In genomic region chr19:42132851-42133528, GRCh38 we compare ENCODE assay signal across 8 cellular contexts. TPM values are rescaled to one million over a fixed set of nuclear protein-coding genes. Genes with fewer than 3 reads are reported as not detected.
A peak's percentile ranks its signal among the peaks of the same experiment; 100 is the strongest.
DNase-seq lines count a peak whose midpoint lies in the region; TF ChIP-seq lines count a peak whose summit lies in the region.

No MANE protein-coding gene starts in this region.

- DNase-seq in AG08396 (ENCODE audit: low spot score) (peak; percentile 89), M059J (ENCODE audit: low read depth) (peak; percentile 43), SK-N-DZ (ENCODE audit: low spot score) (peak; percentile 48), cardiac septum (ENCODE audit: low spot score) (peak; percentile 90), pons (ENCODE audit: low spot score) (peak; percentile 39), type B pancreatic cell (ENCODE audit: extremely low spot score, unreplicated experiment) (peak; percentile 81)
- DNase-seq in activated naive CD4-positive, alpha-beta T cell treated with anti-CD3 and anti-CD28 coated beads, Interleukin-2, amount 10 ng/mL, durations not matched to agents 7 days and 5 days, result peak; percentile 84

- H3K27me3 Mint-ChIP-seq in activated naive CD4-positive, alpha-beta T cell treated with anti-CD3 and anti-CD28 coated beads, Interleukin-2, amount 10 ng/mL, durations not matched to agents 7 days and 5 days, result peaks cover 4% of the 10 kb centered on the region
- peaks cover 78% of the 10 kb centered on the region for H3K27me3 Mint-ChIP-seq in type B pancreatic cell

- H3K9me3 Mint-ChIP-seq in activated naive CD4-positive, alpha-beta T cell treated with anti-CD3 and anti-CD28 coated beads, Interleukin-2, amount 10 ng/mL, durations not matched to agents 7 days and 5 days, result no peaks in the 10 kb centered on the region
- H3K9me3 Mint-ChIP-seq in type B pancreatic cell, result no peaks in the 10 kb centered on the region

- intact Hi-C loops in cardiac septum (cut with DNase I), result loop anchor here (1.0 to 5.0 kb wide), 2 partner anchors 51 to 194 kb away; partner anchors contain the start of gene MEGF8

- peaks cover under 1% of the 10 kb centered on the region for H3K36me3 Mint-ChIP-seq in activated naive CD4-positive, alpha-beta T cell treated with anti-CD3 and anti-CD28 coated beads, Interleukin-2, amount 10 ng/mL, durations not matched to agents 7 days and 5 days
- no peaks in the 10 kb centered on the region for H3K36me3 Mint-ChIP-seq in type B pancreatic cell

- peak overlapping the region; percentile 78 for H3K4me3 Mint-ChIP-seq in activated naive CD4-positive, alpha-beta T cell treated with anti-CD3 and anti-CD28 coated beads, Interleukin-2, amount 10 ng/mL, durations not matched to agents 7 days and 5 days
- H3K4me3 Mint-ChIP-seq in type B pancreatic cell, result peak overlapping the region; percentile 45

- peak; percentile 39 for TF ChIP-seq POLR2A in GM19099 (IDR thresholded peaks at IDR 0.05; ENCODE audit: extremely low read depth, insufficient read length, low read depth)

- peak overlapping the region; percentile 84 for H3K27ac Mint-ChIP-seq in activated naive CD4-positive, alpha-beta T cell treated with anti-CD3 and anti-CD28 coated beads, Interleukin-2, amount 10 ng/mL, durations not matched to agents 7 days and 5 days
- no peak overlapping the region for H3K27ac Mint-ChIP-seq in type B pancreatic cell

- peaks cover 65% of the 10 kb centered on the region for H3K4me1 Mint-ChIP-seq in activated naive CD4-positive, alpha-beta T cell treated with anti-CD3 and anti-CD28 coated beads, Interleukin-2, amount 10 ng/mL, durations not matched to agents 7 days and 5 days
- H3K4me1 Mint-ChIP-seq in type B pancreatic cell (ENCODE audit: unreplicated experiment), result no peaks in the 10 kb centered on the region

- CTCF ChIA-PET in activated naive CD4-positive, alpha-beta T cell treated with anti-CD3 and anti-CD28 coated beads, Interleukin-2, amount 10 ng/mL, durations not matched to agents 7 days and 5 days (lab: Charles Lee), result interaction anchor here (0.7 to 2.7 kb wide), 22 partner anchors 9 to 308 kb away, joined by 3 to 51 read pairs (median 6); no protein-coding TSS in a partner anchor

- peak; percentile 99 for TF ChIP-seq CTCF in type B pancreatic cell (conservative IDR thresholded peaks at IDR 0.05)

RNA-seq across cellular contexts. Expression of gene POU2F2, which starts 0.7 kb away (rescaled TPM):
- total RNA-seq in M059J (2014; rRNA removed; shearing (Covaris generic)), result 0.17 and 0.30 TPM in 2 replicates
- polyA plus RNA-seq in SK-N-DZ (2014; cell fraction: cytosol; rRNA removed), result 7.5 and 9.4 TPM in 2 replicates
- polyA plus RNA-seq in SK-N-DZ (2014; cell fraction: nucleus; rRNA removed), result 11.8 and 35.8 TPM in 2 replicates
- 0.51 TPM for total RNA-seq in cardiac septum
- total RNA-seq in type B pancreatic cell (ENCODE audit: low replicate concordance), result 0.57 and 1.7 TPM in 2 replicates

RNA-seq across cellular contexts. Expression of gene ZNF574, which starts 57.0 kb away (rescaled TPM):
- 18.1 and 29.9 TPM in 2 replicates for total RNA-seq in M059J (2014; rRNA removed; shearing (Covaris generic))
- polyA plus RNA-seq in SK-N-DZ (2014; cell fraction: cytosol; rRNA removed), result 15.1 and 16.2 TPM in 2 replicates
- 10.9 and 12.3 TPM in 2 replicates for polyA plus RNA-seq in SK-N-DZ (2014; cell fraction: nucleus; rRNA removed)
- total RNA-seq in cardiac septum (8.3 TPM), type B pancreatic cell (ENCODE audit: low replicate concordance) (20.1 and 20.5 TPM in 2 replicates)

Comparison
In these comparisons a context has a peak if more than half of its experiments do, and no peak if none do; other contexts are left out.
1. Peak in every context shown above with its lines: DNase-seq.
2. DNase-seq: peak in every context shown above with its lines; median percentile 90 in cardiac septum; 89 in AG08396; 84 in activated naive CD4-positive, alpha-beta T cell treated with anti-CD3 and anti-CD28 coated beads, Interleukin-2, amount 10 ng/mL, durations not matched to agents 7 days and 5 days; 81 in type B pancreatic cell; 48 in SK-N-DZ; 43 in M059J; 39 in pons.